Comparison of ENCODE assay signal across 1 cellular context in the genomic region with DNA sequence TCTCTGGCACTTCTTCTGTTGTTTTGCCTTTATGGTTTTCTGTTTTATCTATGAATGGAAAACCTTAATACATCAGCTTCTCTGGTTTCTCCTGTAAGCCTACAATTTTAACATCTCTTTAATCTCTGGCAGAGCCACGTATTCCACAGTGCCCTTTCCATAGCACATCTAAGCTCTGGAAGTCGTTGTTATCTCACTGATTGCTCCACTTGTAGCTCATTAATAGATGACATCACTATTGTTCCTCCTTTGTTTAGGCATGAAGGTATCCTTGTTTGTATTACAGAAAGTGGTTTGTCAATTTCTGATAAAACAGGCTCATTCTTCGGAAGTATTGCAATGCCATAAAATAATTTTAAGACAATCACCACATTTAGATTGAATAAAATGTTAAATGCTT.
TF ChIP-seq lines count a peak whose summit lies in the region.

No MANE protein-coding gene starts in this region.

TF ChIP-seq in GM23338, 12 proteins besides CTCF, POLR2A, EP300 and RAD21 (continued from another document):
- TF ChIP-seq REST (IDR thresholded peaks at IDR 0.05; ENCODE audit: unreplicated experiment): no peak
- no peak for TF ChIP-seq JUNB (IDR thresholded peaks at IDR 0.05; ENCODE audit: unreplicated experiment)
